8 cellular contexts compared by ENCODE assay signal in genomic region chr16:49858200-49859129, GRCh38. TPM values are rescaled to one million over a fixed set of nuclear protein-coding genes. Genes with fewer than 3 reads are reported as not detected.
DNase-seq lines count a peak whose midpoint lies in the region; ATAC-seq, FAIRE-seq and TF ChIP-seq lines count a peak whose summit lies in the region.

No MANE protein-coding gene starts in this region.

- H3K9me3 ChIP-seq in Caco-2, result no peaks in the 10 kb centered on the region
- H3K9me3 ChIP-seq in colonic mucosa, result no peaks in the 10 kb centered on the region
- H3K9me3 ChIP-seq in lung (ENCODE audit: control insufficient read depth in 2 of 2, insufficient read depth in 1 of 2, low read length in 1 of 2), result no peaks in the 10 kb centered on the region

- peak overlapping the region; percentile 60 for H3K27ac ChIP-seq in colonic mucosa
- peak overlapping the region; percentile 76 to 90 for H3K27ac ChIP-seq in lung (ENCODE audit: low read depth in 1 of 2, low read length in 1 of 2)

- no peak for FAIRE-seq in H54 (lab: Jason Lieb, UNC)

- TF ChIP-seq CTCF in Caco-2 (IDR thresholded peaks at IDR 0.05; ENCODE audit: insufficient read depth in 1 of 2, low read depth in 1 of 2, low read length in 1 of 2, severe bottlenecking in 1 of 2, unreplicated experiment in 1 of 2), result no peak
- TF ChIP-seq CTCF in colonic mucosa (IDR thresholded peaks at IDR 0.05), result no peak
- no peak for TF ChIP-seq CTCF in lung (IDR thresholded peaks at IDR 0.05; ENCODE audit: control extremely low read depth, extremely low read depth)

- peak overlapping the region; percentile 66 for H3K4me3 Mint-ChIP-seq in Caco-2 (ENCODE audit: unreplicated experiment)
- peak overlapping the region; percentile 69 for H3K4me3 Mint-ChIP-seq in stimulated activated effector memory CD8-positive, alpha-beta T cell treated with anti-CD3 and anti-CD28 coated beads, Interleukin-12 subunit alpha, Interleukin-12 subunit beta, amount 100 ng/mL, for 72 hours

- no peak overlapping the region for H3K27ac Mint-ChIP-seq in Caco-2 (ENCODE audit: unreplicated experiment)
- no peak overlapping the region for H3K27ac Mint-ChIP-seq in stimulated activated effector memory CD8-positive, alpha-beta T cell treated with anti-CD3 and anti-CD28 coated beads, Interleukin-12 subunit alpha, Interleukin-12 subunit beta, amount 100 ng/mL, for 72 hours

- peak overlapping the region; percentile 40 to 64 for H3K9ac ChIP-seq in colonic mucosa (ENCODE audit: low read depth in 2 of 2, low read length in 2 of 2)

- peaks cover 6% of the 10 kb centered on the region for H3K27me3 ChIP-seq in Caco-2 (replicated peaks; ENCODE audit: control insufficient read depth, insufficient read depth, low read length)
- H3K27me3 ChIP-seq in colonic mucosa, result no peaks in the 10 kb centered on the region
- H3K27me3 ChIP-seq in lung (ENCODE audit: control insufficient read depth, insufficient read depth), result no peaks in the 10 kb centered on the region

- WGBS in lung, 2 donors, result 1% methylated on average over 58 to 90 of the region's 90 CpGs

- no TSS peak for BruUV-seq in Caco-2 (replicated peaks; lab: Mats Ljungman, UMichigan)

- peak; percentile 21 for ATAC-seq in lung (ENCODE audit: insufficient read depth, low FRiP score)
- ATAC-seq in stimulated activated effector memory CD8-positive, alpha-beta T cell treated with anti-CD3 and anti-CD28 coated beads, Interleukin-12 subunit alpha, Interleukin-12 subunit beta, amount 100 ng/mL, for 72 hours, result peak; percentile 35
- ATAC-seq in HG02588 (IDR thresholded peaks at IDR 0.05; ENCODE audit: unreplicated experiment), result no peak

- peaks cover 9% of the 10 kb centered on the region for H3K4me1 Mint-ChIP-seq in Caco-2 (ENCODE audit: low read depth, unreplicated experiment)
- H3K4me1 Mint-ChIP-seq in stimulated activated effector memory CD8-positive, alpha-beta T cell treated with anti-CD3 and anti-CD28 coated beads, Interleukin-12 subunit alpha, Interleukin-12 subunit beta, amount 100 ng/mL, for 72 hours, result peaks cover 13% of the 10 kb centered on the region

- intact Hi-C loops in Caco-2 (cut with micrococcal nuclease; ENCODE audit: unreplicated experiment) (no loop called here), colonic mucosa (cut with DNase I) (no loop called here)

- no peaks in the 10 kb centered on the region for H3K9me3 Mint-ChIP-seq in Caco-2 (ENCODE audit: unreplicated experiment)
- H3K9me3 Mint-ChIP-seq in stimulated activated effector memory CD8-positive, alpha-beta T cell treated with anti-CD3 and anti-CD28 coated beads, Interleukin-12 subunit alpha, Interleukin-12 subunit beta, amount 100 ng/mL, for 72 hours, result no peaks in the 10 kb centered on the region

- H3K4me3 ChIP-seq in Caco-2 (ENCODE audit: low read depth, low read length) (peak overlapping the region; percentile 30), colonic mucosa (peak overlapping the region; percentile 59), lung (peak overlapping the region; percentile 34)

- H3K36me3 Mint-ChIP-seq in Caco-2 (ENCODE audit: insufficient read depth, unreplicated experiment), result no peaks in the 10 kb centered on the region
- H3K36me3 Mint-ChIP-seq in stimulated activated effector memory CD8-positive, alpha-beta T cell treated with anti-CD3 and anti-CD28 coated beads, Interleukin-12 subunit alpha, Interleukin-12 subunit beta, amount 100 ng/mL, for 72 hours, result peaks cover 6% of the 10 kb centered on the region

- peaks cover 21% of the 10 kb centered on the region for H3K27me3 Mint-ChIP-seq in Caco-2 (ENCODE audit: insufficient read depth, unreplicated experiment)

- TF ChIP-seq POLR2A in H54 (IDR thresholded peaks at IDR 0.05; ENCODE audit: low read depth, low read length), result no peak

- DNase-seq in Caco-2 (peak in 1 of 2 experiments; percentile 29), NCI-H82 treated with DMSO at 0.1 percent for 48 hours (lab: John Stamatoyannopoulos, UW; ENCODE audit: unreplicated experiment) (peak; percentile 25), colonic mucosa (peak; percentile 59), lung (ENCODE audit: low spot score) (peak; percentile 37), H54 (ENCODE audit: insufficient read length, low spot score) (no peak)
- peak in 1 of 2 donors; percentile 58 for DNase-seq in stimulated activated effector memory CD8-positive, alpha-beta T cell treated with anti-CD3 and anti-CD28 coated beads, Interleukin-12 subunit alpha, Interleukin-12 subunit beta, amount 100 ng/mL, for 72 hours (ENCODE audit: low spot score in 2 of 2)
- no peak for DNase-seq in activated CD4-positive, CD25-positive, alpha-beta regulatory T cell treated with anti-CD3 and anti-CD28 coated beads, Interleukin-2, amount 50 U/mL, for 72 hours

- H3K4me1 ChIP-seq in Caco-2, result peaks cover 28% of the 10 kb centered on the region
- H3K4me1 ChIP-seq in colonic mucosa, result no peaks in the 10 kb centered on the region
- peaks cover 0 to 13% of the 10 kb centered on the region in 2 donors for H3K4me1 ChIP-seq in lung (ENCODE audit: control insufficient read depth in 2 of 2, insufficient read depth in 2 of 2, low read length in 2 of 2)

- H3K36me3 ChIP-seq in Caco-2 (ENCODE audit: control insufficient read depth, insufficient read depth, low read length) (no peaks in the 10 kb centered on the region), colonic mucosa (no peaks in the 10 kb centered on the region), lung (ENCODE audit: control insufficient read depth in 2 of 2, insufficient read depth in 2 of 2, low read length in 2 of 2) (no peaks in the 10 kb centered on the region)

- CTCF ChIA-PET in Caco-2 (lab: Charles Lee), result interaction anchor here (0.5 to 5.0 kb wide), 16 partner anchors 8 to 302 kb away, joined by 3 to 91 read pairs (median 6); partner anchors contain the start of gene CNEP1R1

- POLR2A ChIA-PET in Caco-2 (lab: Charles Lee), result no interaction called here

RNA-seq across cellular contexts. Expression of gene ZNF423, which starts 2.6 kb away (rescaled TPM):
- total RNA-seq in Caco-2 (2022), result 0.07 and 0.20 TPM in 2 replicates
- 1 to 10 TPM; 4.7 to 7.3 TPM for total RNA-seq in colonic mucosa
- 10 to 100 TPM in 1 of 2 donors, 1 to 10 TPM in 1; 4.9 to 14.8 TPM for total RNA-seq in lung
- 1 to 10 TPM; 1.1 to 1.8 TPM for polyA plus RNA-seq in lung

Comparison
In these comparisons a context has a peak if more than half of its experiments do, and no peak if none do; other contexts are left out.
1. DNase-seq: peak in NCI-H82 treated with DMSO at 0.1 percent for 48 hours (single experiment), colonic mucosa (single experiment) and lung (single experiment); none in activated CD4-positive, CD25-positive, alpha-beta regulatory T cell treated with anti-CD3 and anti-CD28 coated beads, Interleukin-2, amount 50 U/mL, for 72 hours (single experiment) and H54 (single experiment).
2. Peak in every context shown above with its lines, with median percentiles within 50 percentile points of each other: H3K4me3 ChIP-seq.